Comparison of ENCODE assay signal across 16 cellular contexts in genomic region chr9:68697846-68698245, GRCh38. TPM values are rescaled to one million over a fixed set of nuclear protein-coding genes. Genes with fewer than 3 reads are reported as not detected.
DNase-seq lines count a peak whose midpoint lies in the region; ATAC-seq and TF ChIP-seq lines count a peak whose summit lies in the region.
"Had no signal": no experiment of that assay in that cellular context is flagged by ENCODE, and none has a peak within 500 bp of the region (broad histone marks: within the 10 kb centered on the region; RNA-seq: fewer than 3 reads in every experiment).

No MANE protein-coding gene starts in this region.

- H3K9ac ChIP-seq in endodermal cell (ENCODE audit: extremely low read depth, low read length, poor library complexity, severe bottlenecking): no peak overlapping the region
- H3K9ac ChIP-seq: BLaER1 had no signal

- no peaks in the 10 kb centered on the region for H3K9me3 ChIP-seq in endodermal cell (ENCODE audit: control insufficient read depth, low read length)
- H3K9me3 ChIP-seq: Caco-2 had no signal

- H3K27ac Mint-ChIP-seq in GM23338 (no peak overlapping the region), endodermal cell (no peak overlapping the region), mesothelial cell of epicardium (peak overlapping the region; percentile 51)

- no peaks in the 10 kb centered on the region for H3K9me3 Mint-ChIP-seq in GM23338
- H3K9me3 Mint-ChIP-seq in endodermal cell: no peaks in the 10 kb centered on the region
- H3K9me3 Mint-ChIP-seq in mesothelial cell of epicardium: peaks cover 9% of the 10 kb centered on the region

- H3K27me3 Mint-ChIP-seq in GM23338 (ENCODE audit: insufficient read depth, low read depth, poor library complexity) (no peaks in the 10 kb centered on the region), endodermal cell (ENCODE audit: insufficient read depth) (peaks cover 90% of the 10 kb centered on the region), mesothelial cell of epicardium (ENCODE audit: low read depth) (peaks cover 74% of the 10 kb centered on the region)

- no peak for ATAC-seq in GM23338

- no peaks in the 10 kb centered on the region for H3K9me2 ChIP-seq in GM23338 (ENCODE audit: insufficient read depth)

- H3K27me3 ChIP-seq in GM23338 (ENCODE audit: insufficient read depth): peaks cover 5% of the 10 kb centered on the region; the same call in 1 of the 2 replicates
- peaks cover 87% of the 10 kb centered on the region for H3K27me3 ChIP-seq in endodermal cell (ENCODE audit: control insufficient read depth, insufficient read depth, low read length, poor library complexity, severe bottlenecking)
- H3K27me3 ChIP-seq: BLaER1 had no signal

- H2AFZ ChIP-seq in GM23338: peak overlapping the region; percentile 61; the same call in 1 of the 2 replicates

- no peaks in the 10 kb centered on the region for H3K79me2 ChIP-seq in GM23338 (replicated peaks; ENCODE audit: insufficient read depth)

- H3K4me3 ChIP-seq in GM23338 (no peak overlapping the region), endodermal cell (ENCODE audit: low read length) (no peak overlapping the region)
- H3K4me3 ChIP-seq: BLaER1 had no signal

- no peak overlapping the region for H3K4me2 ChIP-seq in GM23338
- H3K4me2 ChIP-seq: BLaER1 had no signal

- H3F3A ChIP-seq in GM23338 (replicated peaks; ENCODE audit: low read depth): no peaks in the 10 kb centered on the region

- no peak overlapping the region for H3K4me3 Mint-ChIP-seq in GM23338
- H3K4me3 Mint-ChIP-seq in endodermal cell: no peak overlapping the region
- H3K4me3 Mint-ChIP-seq in mesothelial cell of epicardium: no peak overlapping the region
- H3K4me3 Mint-ChIP-seq: CD8-positive, alpha-beta memory T cell had no signal

- DNase-seq in NCI-H748 (lab: John Stamatoyannopoulos, UW; ENCODE audit: unreplicated experiment): peak; percentile 22
- DNase-seq in NCI-H748 treated with DMSO at 0.1 percent for 48 hours (lab: John Stamatoyannopoulos, UW): no peak
- DNase-seq in GM23338 (ENCODE audit: low spot score): no peak
- DNase-seq in endodermal cell: peak; percentile 31
- DNase-seq in mesothelial cell of epicardium (ENCODE audit: low spot score in 2 of 2, unreplicated experiment in 2 of 2): no peak
- DNase-seq in activated CD4-positive, alpha-beta T cell treated with anti-CD3 and anti-CD28 coated beads for 4 hours: no peak
- no peak for DNase-seq in cortex of kidney (lab: John Stamatoyannopoulos, UW)
- DNase-seq in 8988T: no peak
- DNase-seq: AML-193; CD8-positive, alpha-beta memory T cell; DMS53; H7 had no signal

- H3K36me3 ChIP-seq in GM23338 (ENCODE audit: insufficient read depth): no peaks in the 10 kb centered on the region
- no peaks in the 10 kb centered on the region for H3K36me3 ChIP-seq in endodermal cell (ENCODE audit: control insufficient read depth, insufficient read depth, low read length)
- H3K36me3 ChIP-seq: BLaER1 had no signal

- H3K4me1 Mint-ChIP-seq in GM23338 (peaks cover 2% of the 10 kb centered on the region; the same call in 2 of the 3 replicates), endodermal cell (peaks cover 5% of the 10 kb centered on the region), mesothelial cell of epicardium (peaks cover 9% of the 10 kb centered on the region)
- H3K4me1 Mint-ChIP-seq: CD8-positive, alpha-beta memory T cell had no signal

- H3K27ac ChIP-seq in GM23338 (ENCODE audit: low read depth): no peak overlapping the region
- no peak overlapping the region for H3K27ac ChIP-seq in endodermal cell (ENCODE audit: low read depth, low read length)
- H3K27ac ChIP-seq: 22Rv1, BLaER1, HL-60 had no signal

- WGBS in endodermal cell (ENCODE audit: insufficient coverage in 1 of 2, insufficient read length in 1 of 2), 2 experiments: 85 to 90% methylated on average over 3 to 4 of the region's 4 CpGs

- H3K4me1 ChIP-seq in GM23338 (ENCODE audit: insufficient read depth) (no peaks in the 10 kb centered on the region), endodermal cell (ENCODE audit: control insufficient read depth, insufficient read depth, low read length) (peaks cover 2% of the 10 kb centered on the region)
- H3K4me1 ChIP-seq: BLaER1, Caco-2 had no signal

- no peaks in the 10 kb centered on the region for H4K20me1 ChIP-seq in GM23338 (replicated peaks; ENCODE audit: insufficient read depth)
- H4K20me1 ChIP-seq: BLaER1 had no signal

- no peaks in the 10 kb centered on the region for H3K36me3 Mint-ChIP-seq in GM23338 (ENCODE audit: low read depth)
- H3K36me3 Mint-ChIP-seq in endodermal cell (ENCODE audit: low read depth): no peaks in the 10 kb centered on the region
- no peaks in the 10 kb centered on the region for H3K36me3 Mint-ChIP-seq in mesothelial cell of epicardium
- H3K36me3 Mint-ChIP-seq: CD8-positive, alpha-beta memory T cell had no signal

- peak in 1 of 2 experiments; percentile 49; a peak in 2 of 4 replicates for TF ChIP-seq CTCF in GM23338 (conservative IDR thresholded peaks at IDR 0.05; ENCODE audit: low read depth in 2 of 2)
- no peak for TF ChIP-seq CTCF in endodermal cell (conservative IDR thresholded peaks at IDR 0.05)
- TF ChIP-seq CTCF in mesothelial cell of epicardium (IDR thresholded peaks at IDR 0.05; ENCODE audit: unreplicated experiment): no peak

TF ChIP-seq in GM23338, 12 proteins besides CTCF, POLR2A, EP300 and RAD21 (continues in another document):
- TF ChIP-seq STAT1 (IDR thresholded peaks at IDR 0.05; ENCODE audit: unreplicated experiment) (no peak), REST (IDR thresholded peaks at IDR 0.05; ENCODE audit: unreplicated experiment) (no peak), ETS1 (IDR thresholded peaks at IDR 0.05) (no peak), ZNF331 (CRISPR knock-in tag; IDR thresholded peaks at IDR 0.05; ENCODE audit: low read depth) (no peak), NANOG (IDR thresholded peaks at IDR 0.05; ENCODE audit: borderline replicate concordance) (no peak), CREB1 (CRISPR knock-in tag; IDR thresholded peaks at IDR 0.05; ENCODE audit: low read depth) (no peak), EZH2phosphoT487 (IDR thresholded peaks at IDR 0.05; ENCODE audit: unreplicated experiment) (no peak), EZH2 (IDR thresholded peaks at IDR 0.05; ENCODE audit: low read depth, unreplicated experiment) (no peak), ZNF114 (CRISPR knock-in tag; IDR thresholded peaks at IDR 0.05) (no peak)

RNA-seq across cellular contexts. Expression of gene PIP5K1B, which starts 7.2 kb away (rescaled TPM):
- 2.8 and 3.2 TPM in 2 replicates for total RNA-seq in GM23338 (2014; rRNA removed; shearing (Covaris generic))
- 1.3 and 2.1 TPM in 2 replicates for polyA plus RNA-seq in GM23338 (2016; fragmentation: Nextera tagmentation; extraction: Ambion mirVana)
- total RNA-seq in endodermal cell (10 to 100 TPM in 1 of 2 donors, 1 to 10 TPM in 1; 8.5 to 10.2 TPM), mesothelial cell of epicardium (0.87 to 1.4 TPM (median 1.3 TPM) in 3 replicates)
- 13.3 TPM for polyA plus RNA-seq in endodermal cell (2013, experiment 1 of 2)
- polyA plus RNA-seq in endodermal cell (2013, experiment 2 of 2): 14.4 TPM
- polyA plus RNA-seq: CD8-positive, alpha-beta memory T cell had no signal

Comparison
In these comparisons a context has a peak if more than half of its experiments do, and no peak if none do; other contexts are left out.
1. DNase-seq: peak in NCI-H748 (single experiment) and endodermal cell (single experiment); none in NCI-H748 treated with DMSO at 0.1 percent for 48 hours (single experiment), GM23338 (single experiment), mesothelial cell of epicardium (0 of 2), activated CD4-positive, alpha-beta T cell treated with anti-CD3 and anti-CD28 coated beads for 4 hours (0 of 2), cortex of kidney (single experiment) and 8988T (single experiment).